In genomic region chr3:30684361-30684760, GRCh38 we compare ENCODE assay signal across 17 cellular contexts.
DNase-seq lines count a peak whose midpoint lies in the region; ATAC-seq, FAIRE-seq and TF ChIP-seq lines count a peak whose summit lies in the region.
"Had no signal": no experiment of that assay in that cellular context is flagged by ENCODE, and none has a peak within 500 bp of the region (broad histone marks: within the 10 kb centered on the region; RNA-seq: fewer than 3 reads in every experiment).

No MANE protein-coding gene starts in this region.

- peak overlapping the region; percentile 59 for H3K27ac Mint-ChIP-seq in activated naive CD8-positive, alpha-beta T cell treated with anti-CD3 and anti-CD28 coated beads, Interleukin-2, amount 50 U/mL, for 24 hours
- peak overlapping the region; percentile 71 to 90 for H3K27ac Mint-ChIP-seq in natural killer cell treated with Interleukin-12 subunit alpha and Interleukin-12 subunit beta and Interleukin-15 and Interleukin-18, amount 100 ng/mL, for 72 hours

- H3K27me3 ChIP-seq in HepG2 (ENCODE audit: control insufficient read depth in 1 of 2, insufficient read depth in 2 of 2, low read length in 2 of 2) (no peaks in the 10 kb centered on the region), right lobe of liver (no peaks in the 10 kb centered on the region)
- H3K27me3 ChIP-seq: pancreas had no signal

- no peak for TF ChIP-seq RAD21 in HepG2 (CRISPR knock-in tag; IDR thresholded peaks at IDR 0.05)

- H3K9me3 ChIP-seq in HepG2 (ENCODE audit: low read length) (no peaks in the 10 kb centered on the region), right lobe of liver (no peaks in the 10 kb centered on the region)
- H3K9me3 ChIP-seq: pancreas had no signal

- no peak overlapping the region for H3K4me3 Mint-ChIP-seq in activated naive CD8-positive, alpha-beta T cell treated with anti-CD3 and anti-CD28 coated beads, Interleukin-2, amount 50 U/mL, for 24 hours
- peak overlapping the region; percentile 19 for H3K4me3 Mint-ChIP-seq in natural killer cell treated with Interleukin-12 subunit alpha and Interleukin-12 subunit beta and Interleukin-15 and Interleukin-18, amount 100 ng/mL, for 72 hours
- H3K4me3 Mint-ChIP-seq: IgD-negative memory B cell had no signal

- intact Hi-C loops in HepG2 (cut with micrococcal nuclease; ENCODE audit: unreplicated experiment) = no loop called here
- intact Hi-C loops in right lobe of liver (cut with DNase I) = no loop called here

- no peak for TF ChIP-seq POLR2A in HepG2 (IDR thresholded peaks at IDR 0.05; ENCODE audit: insufficient read depth in 1 of 2, low read depth in 2 of 2, low read length in 2 of 2)
- TF ChIP-seq POLR2A in right lobe of liver (IDR thresholded peaks at IDR 0.05) = no peak

- no peaks in the 10 kb centered on the region for H3K27me3 Mint-ChIP-seq in activated naive CD8-positive, alpha-beta T cell treated with anti-CD3 and anti-CD28 coated beads, Interleukin-2, amount 50 U/mL, for 24 hours
- H3K27me3 Mint-ChIP-seq in natural killer cell treated with Interleukin-12 subunit alpha and Interleukin-12 subunit beta and Interleukin-15 and Interleukin-18, amount 100 ng/mL, for 72 hours = no peaks in the 10 kb centered on the region
- H3K27me3 Mint-ChIP-seq: IgD-negative memory B cell had no signal

- no peak for TF ChIP-seq EP300 in HepG2 (IDR thresholded peaks at IDR 0.05; ENCODE audit: low read depth in 2 of 2, low read length in 2 of 2)
- TF ChIP-seq EP300 in HepG2 (CRISPR knock-in tag; IDR thresholded peaks at IDR 0.05; ENCODE audit: borderline replicate concordance) = no peak

- POLR2A ChIA-PET in HepG2 (lab: Yijun Ruan, JAX) = no interaction called here

- no peak for FAIRE-seq in HepG2 (lab: Jason Lieb, UNC)
- FAIRE-seq: pancreas had no signal

- 100% methylated on average over 3 of the region's 3 CpGs for WGBS in HepG2 (ENCODE audit: low lambda C conversion rate)
- 69% methylated on average over 3 of the region's 3 CpGs for WGBS in right lobe of liver (ENCODE audit: insufficient coverage, low coverage, low lambda C conversion rate, missing lambda C conversion rate)

- ATAC-seq in HepG2 = no peak
- ATAC-seq in right lobe of liver = no peak
- ATAC-seq in activated naive CD8-positive, alpha-beta T cell treated with anti-CD3 and anti-CD28 coated beads, Interleukin-2, amount 50 U/mL, for 24 hours = no peak
- ATAC-seq in natural killer cell treated with Interleukin-12 subunit alpha and Interleukin-12 subunit beta and Interleukin-15 and Interleukin-18, amount 100 ng/mL, for 72 hours = no peak
- ATAC-seq: pancreas had no signal

- no peak for DNase-seq in HepG2 (ENCODE audit: low spot score)
- no peak for DNase-seq in right lobe of liver
- no peak for DNase-seq in activated naive CD8-positive, alpha-beta T cell treated with anti-CD3 and anti-CD28 coated beads, Interleukin-2, amount 50 U/mL, for 24 hours
- no peak for DNase-seq in natural killer cell treated with Interleukin-12 subunit alpha and Interleukin-12 subunit beta and Interleukin-15 and Interleukin-18, amount 100 ng/mL, for 72 hours (ENCODE audit: low spot score)
- DNase-seq in NCI-H1092 treated with DMSO at 0.1 percent for 48 hours (lab: John Stamatoyannopoulos, UW) = no peak
- DNase-seq in NCI-H226 = no peak
- no peak for DNase-seq in DMS 273 (lab: John Stamatoyannopoulos, UW; ENCODE audit: unreplicated experiment)
- DNase-seq in inferior parietal cortex (ENCODE audit: extremely low spot score) = no peak
- DNase-seq: activated T-cell treated with anti-CD3 and anti-CD28 coated beads, Interleukin-2, amount 50 U/mL, for 48 hours; cortex of kidney; DMS53; NCI-H1048; NCI-H2171 treated with DMSO at 0.1 percent for 48 hours; pancreas; stimulated activated naive CD4-positive, alpha-beta T cell had no signal

- peaks cover 96% of the 10 kb centered on the region for H3K4me1 Mint-ChIP-seq in activated naive CD8-positive, alpha-beta T cell treated with anti-CD3 and anti-CD28 coated beads, Interleukin-2, amount 50 U/mL, for 24 hours
- H3K4me1 Mint-ChIP-seq in natural killer cell treated with Interleukin-12 subunit alpha and Interleukin-12 subunit beta and Interleukin-15 and Interleukin-18, amount 100 ng/mL, for 72 hours (ENCODE audit: low read depth in 2 of 2) = peaks cover 58 to 71% of the 10 kb centered on the region in 2 donors

- H3K4me2 ChIP-seq in HepG2 (ENCODE audit: low read depth, low read length) = no peak overlapping the region
- H3K4me2 ChIP-seq: smooth muscle cell had no signal

- H3K79me2 ChIP-seq in HepG2 (ENCODE audit: insufficient read depth, low read length) = peaks cover 47% of the 10 kb centered on the region

- no TSS peak for BruUV-seq in HepG2 (replicated peaks; lab: Mats Ljungman, UMichigan)

- H3K36me3 Mint-ChIP-seq in activated naive CD8-positive, alpha-beta T cell treated with anti-CD3 and anti-CD28 coated beads, Interleukin-2, amount 50 U/mL, for 24 hours (ENCODE audit: low read depth) = peaks cover 80% of the 10 kb centered on the region
- peaks cover 34% of the 10 kb centered on the region for H3K36me3 Mint-ChIP-seq in natural killer cell treated with Interleukin-12 subunit alpha and Interleukin-12 subunit beta and Interleukin-15 and Interleukin-18, amount 100 ng/mL, for 72 hours

- H2AFZ ChIP-seq in HepG2 (ENCODE audit: low read length) = no peak overlapping the region

- H3K4me3 ChIP-seq in HepG2 (replicated peaks in 1 of 3; ENCODE audit: insufficient read depth in 1 of 3, low read depth in 2 of 3, low read length in 3 of 3) (no peak overlapping the region), right lobe of liver (no peak overlapping the region)
- H3K4me3 ChIP-seq: pancreas, smooth muscle cell had no signal

- CTCF ChIA-PET in HepG2 (lab: Yijun Ruan, JAX; ENCODE audit: low intra/inter-chr PET ratio, low total read pairs) = no interaction called here

- H3K9me3 Mint-ChIP-seq in activated naive CD8-positive, alpha-beta T cell treated with anti-CD3 and anti-CD28 coated beads, Interleukin-2, amount 50 U/mL, for 24 hours = no peaks in the 10 kb centered on the region
- H3K9me3 Mint-ChIP-seq in natural killer cell treated with Interleukin-12 subunit alpha and Interleukin-12 subunit beta and Interleukin-15 and Interleukin-18, amount 100 ng/mL, for 72 hours = no peaks in the 10 kb centered on the region
- H3K9me3 Mint-ChIP-seq: IgD-negative memory B cell had no signal

- peaks cover 82% of the 10 kb centered on the region for H4K20me1 ChIP-seq in HepG2 (ENCODE audit: insufficient read depth, low read length)

- in situ Hi-C loops in HepG2 (cut with HindIII; ENCODE audit: extremely low pct_ligation_motif_present, low pct_unique_long_range_greater_than_20kb) = no loop called here

- H3K36me3 ChIP-seq in HepG2 (replicated peaks in 1 of 2; ENCODE audit: control insufficient read depth in 1 of 2, insufficient read depth in 2 of 2, low read length in 2 of 2) (peaks cover 37 to 90% of the 10 kb centered on the region in 2 experiments), right lobe of liver (peaks cover 0 to 5% (median 2%) of the 10 kb centered on the region in 4 donors)
- H3K36me3 ChIP-seq: pancreas had no signal

- peaks cover 46% of the 10 kb centered on the region for H3K4me1 ChIP-seq in HepG2 (ENCODE audit: insufficient read depth, low read length)
- peaks cover 0 to 13% (median 5%) of the 10 kb centered on the region in 4 donors for H3K4me1 ChIP-seq in right lobe of liver

- TF ChIP-seq CTCF in HepG2 (CRISPR knock-in tag; IDR thresholded peaks at IDR 0.05) = no peak
- no peak for TF ChIP-seq CTCF in right lobe of liver (IDR thresholded peaks at IDR 0.05)

- H3K27ac ChIP-seq in HepG2 (ENCODE audit: extremely low read length, insufficient read depth, low read length) = no peak overlapping the region
- H3K27ac ChIP-seq in right lobe of liver = no peak overlapping the region
- H3K27ac ChIP-seq: pancreas had no signal

- H3K9ac ChIP-seq in HepG2 (ENCODE audit: insufficient read depth, low read depth, low read length) = no peak overlapping the region

TF ChIP-seq in HepG2, 621 proteins besides CTCF, POLR2A, EP300 and RAD21 (continues in another document):
- no peak for TF ChIP-seq SP140L (CRISPR knock-in tag; IDR thresholded peaks at IDR 0.05; ENCODE audit: borderline replicate concordance)
- TF ChIP-seq MATR3 (CRISPR knock-in tag; IDR thresholded peaks at IDR 0.05) = no peak
- no peak for TF ChIP-seq SMC3 (IDR thresholded peaks at IDR 0.05; ENCODE audit: low read length)
- no peak for TF ChIP-seq ZNF891 (CRISPR knock-in tag; IDR thresholded peaks at IDR 0.05)
- TF ChIP-seq RFX3 (CRISPR knock-in tag; IDR thresholded peaks at IDR 0.05) = no peak
- no peak for TF ChIP-seq ZNF598 (CRISPR knock-in tag; IDR thresholded peaks at IDR 0.05; ENCODE audit: borderline replicate concordance)
- TF ChIP-seq AGO2 (optimal IDR thresholded peaks at IDR 0.05; ENCODE audit: low read depth, low read length) = peak; percentile 40
- no peak for TF ChIP-seq ZKSCAN1 (IDR thresholded peaks at IDR 0.05; ENCODE audit: low read length)
- no peak for TF ChIP-seq MED13 (CRISPR knock-in tag; IDR thresholded peaks at IDR 0.05)
- no peak for TF ChIP-seq ZNF792 (CRISPR knock-in tag; IDR thresholded peaks at IDR 0.05)
- TF ChIP-seq FIP1L1 (IDR thresholded peaks at IDR 0.05; ENCODE audit: borderline replicate concordance, insufficient read depth, low read depth, low read length) = no peak
- TF ChIP-seq ZNF781 (CRISPR knock-in tag; IDR thresholded peaks at IDR 0.05; ENCODE audit: borderline replicate concordance, not compliant biosample characterization) = no peak
- TF ChIP-seq ZFP90 (CRISPR knock-in tag; IDR thresholded peaks at IDR 0.05; ENCODE audit: borderline replicate concordance) = no peak
- TF ChIP-seq ZNF281 (CRISPR knock-in tag; IDR thresholded peaks at IDR 0.05; ENCODE audit: borderline replicate concordance) = no peak
- no peak for TF ChIP-seq KMT2A (CRISPR knock-in tag; IDR thresholded peaks at IDR 0.05)
